In the genomic region with DNA sequence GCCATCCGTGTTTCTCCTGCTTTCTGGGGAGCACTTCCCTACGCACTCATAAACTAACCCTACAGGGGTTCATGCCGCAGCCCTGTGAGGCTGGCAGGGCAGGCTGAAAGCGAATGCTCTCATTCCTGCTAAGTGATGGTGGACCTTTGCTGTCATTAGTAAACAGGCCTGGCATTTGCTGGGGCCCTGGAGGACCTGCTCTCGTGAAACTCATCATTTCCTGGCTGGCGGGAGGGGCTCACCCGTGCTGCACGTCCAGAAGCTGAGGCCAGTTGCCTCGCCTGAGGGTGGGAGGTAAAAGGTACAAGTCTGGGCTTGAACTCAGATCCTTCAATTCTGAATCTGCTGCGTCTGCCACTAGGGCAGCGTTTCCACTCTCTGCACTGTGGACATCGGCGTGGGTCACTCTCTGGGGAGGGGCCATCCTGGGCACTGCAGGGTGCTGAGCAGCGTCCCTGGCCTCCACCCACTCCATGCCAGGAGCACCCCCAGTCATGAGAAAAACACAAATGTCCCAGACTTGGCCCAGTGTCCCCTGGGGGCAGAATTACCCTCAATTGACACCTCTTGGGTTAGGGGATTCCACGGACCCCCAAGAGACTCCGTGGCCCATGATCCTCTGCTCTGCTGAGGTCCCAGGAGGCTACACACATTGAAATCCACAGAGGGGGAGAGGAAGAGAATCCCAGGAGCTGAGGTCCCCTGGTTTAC, we compare ENCODE assay signal across 9 cellular contexts. TPM values are rescaled to one million over a fixed set of nuclear protein-coding genes. Genes with fewer than 3 reads are reported as not detected.
DNase-seq lines count a peak whose midpoint lies in the region; ATAC-seq and TF ChIP-seq lines count a peak whose summit lies in the region.
"Had no signal": no experiment of that assay in that cellular context is flagged by ENCODE, and none has a peak within 500 bp of the region (broad histone marks: within the 10 kb centered on the region; RNA-seq: fewer than 3 reads in every experiment).

No MANE protein-coding gene starts in this region.

- 0 out of 2 replicates have a peak, but pooled peaks have one; percentile 8 for TF ChIP-seq CTCF in GM12875 (IDR thresholded peaks at IDR 0.05; ENCODE audit: borderline replicate concordance, insufficient read depth, low read depth, low read length)

- no peak overlapping the region for H3K4me3 ChIP-seq in GM12875 (ENCODE audit: low read depth, low read length)
- no peak overlapping the region for H3K4me3 ChIP-seq in skeletal muscle cell (ENCODE audit: low read depth, low read length)

- DNase-seq in NCI-H2227 treated with DMSO at 0.1 percent for 48 hours (lab: John Stamatoyannopoulos, UW) (peak; percentile 4), dermis blood vessel endothelial cell (peak; percentile 79), skeletal muscle cell (ENCODE audit: low read depth) (peak; percentile 17), NOMO-1 treated with DMSO at 0.1 percent for 48 hours (lab: John Stamatoyannopoulos, UW; ENCODE audit: unreplicated experiment) (no peak), occipital lobe (lab: John Stamatoyannopoulos, UW) (no peak), AG08396 (ENCODE audit: low spot score) (no peak)
- DNase-seq: midbrain had no signal

- no peak for ATAC-seq in GM18873 (IDR thresholded peaks at IDR 0.05; ENCODE audit: low FRiP score, unreplicated experiment)

RNA-seq across cellular contexts. Expression of a gene that starts 7.0 kb away (rescaled TPM):
- total RNA-seq in dermis blood vessel endothelial cell, result 26.4 and 54.0 TPM in 2 replicates
- total RNA-seq in occipital lobe, result 14.2 TPM

RNA-seq across cellular contexts. Expression of a gene that starts 7.6 kb away (rescaled TPM):
- total RNA-seq in dermis blood vessel endothelial cell (0.65 and 1.5 TPM in 2 replicates), occipital lobe (2.2 TPM)

RNA-seq across cellular contexts. Expression of a gene that starts 38.1 kb away (rescaled TPM):
- total RNA-seq in dermis blood vessel endothelial cell, result 147 and 289 TPM in 2 replicates
- total RNA-seq in occipital lobe, result 16.8 TPM

Comparison
In these comparisons a context has a peak if more than half of its experiments do, and no peak if none do; other contexts are left out.
1. DNase-seq: peak in NCI-H2227 treated with DMSO at 0.1 percent for 48 hours (single experiment), dermis blood vessel endothelial cell (single experiment) and skeletal muscle cell (single experiment); none in NOMO-1 treated with DMSO at 0.1 percent for 48 hours (single experiment), occipital lobe (single experiment) and AG08396 (single experiment).